ENCODE assay signal across 26 cellular contexts in the genomic region with DNA sequence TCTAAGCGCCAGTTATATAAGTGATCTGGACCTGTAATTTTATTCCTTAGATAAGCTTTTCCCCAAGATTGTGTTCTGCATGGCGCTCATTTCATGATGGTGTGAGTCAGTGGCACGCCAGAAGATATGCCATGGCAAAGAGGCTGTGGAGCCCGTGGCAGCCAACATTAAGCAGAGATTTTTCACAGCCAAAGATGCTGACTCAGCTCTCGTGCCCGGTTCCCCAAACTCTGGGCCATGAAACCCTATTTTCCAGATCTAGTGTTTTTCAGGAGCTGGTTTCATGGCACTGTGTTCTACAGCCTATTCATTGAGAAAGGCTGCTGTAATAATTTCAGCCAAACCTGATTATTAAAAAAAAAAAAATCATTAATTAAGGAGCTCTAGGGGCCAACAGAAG. TPM values are rescaled to one million over a fixed set of nuclear protein-coding genes. Genes with fewer than 3 reads are reported as not detected.
"Had no signal": no experiment of that assay in that cellular context is flagged by ENCODE, and none has a peak within 500 bp of the region (broad histone marks: within the 10 kb centered on the region; RNA-seq: fewer than 3 reads in every experiment).

No MANE protein-coding gene starts in this region.

- FAIRE-seq: islet of Langerhans had no signal

- DNase-seq: activated CD4-positive, alpha-beta T cell treated with anti-CD3 and anti-CD28 coated beads, Interleukin-2, amount 50 U/mL, for 1 hour; activated CD8-positive, alpha-beta memory T cell treated with anti-CD3 and anti-CD28 coated beads, Interleukin-2, amount 50 U/mL, for 4 hours; activated effector memory CD4-positive, alpha-beta T cell treated with Interleukin-2 at 50 U/mL for 16 hours; activated naive CD4-positive, alpha-beta T cell treated with anti-CD3 and anti-CD28 coated beads, Interleukin-2, amount 50 U/mL, for 16 hours; activated T-cell treated with anti-CD3 and anti-CD28 coated beads, Interleukin-2, amount 50 U/mL, for 48 hours; cerebellar nuclear complex; effector CD4-positive, alpha-beta T cell; foreskin fibroblast; hippocampal formation; midbrain; naive thymus-derived CD4-positive, alpha-beta T cell; ovary; stimulated activated CD4-positive, alpha-beta T cell treated with anti-CD3 and anti-CD28 coated beads, Interleukin-12 subunit alpha, Interleukin-12 subunit beta, amount 100 ng/mL, for 4 hours; stimulated activated CD4-positive, alpha-beta T cell treated with anti-CD3 and anti-CD28 coated beads, Interleukin-1b, Interleukin-23, amount 100 ng/mL, for 48 hours; stimulated activated naive CD4-positive, alpha-beta T cell treated with Interleukin-2 at 50 U/mL for 16 hours had no signal

- H2AFZ ChIP-seq: neural progenitor cell had no signal

- H3K27ac ChIP-seq: ascending aorta, neural progenitor cell, ovary, thyroid gland had no signal

- H3K9me3 ChIP-seq: ovary, thyroid gland had no signal

- ATAC-seq: activated CD4-positive, CD25-positive, alpha-beta regulatory T cell treated with anti-CD3 and anti-CD28 coated beads, Interleukin-2, amount 50 U/mL, for 24 hours; left lobe of liver; naive thymus-derived CD4-positive, alpha-beta T cell had no signal

- H3K4me2 ChIP-seq: neural progenitor cell had no signal

- H3K27me3 ChIP-seq: ascending aorta, neural progenitor cell, ovary, thyroid gland had no signal

- H3K4me3 ChIP-seq: ascending aorta, neural progenitor cell, ovary, thyroid gland had no signal

- H3K36me3 ChIP-seq: ascending aorta, neural progenitor cell, ovary, thyroid gland had no signal

RNA-seq across cellular contexts. Expression of a gene that starts 15.4 kb away (rescaled TPM):
- total RNA-seq: ascending aorta; glomerular endothelial cell; mammary epithelial cell; naive thymus-derived CD4-positive, alpha-beta T cell; ovary; pulmonary artery endothelial cell; subcutaneous adipose tissue; thyroid gland; urinary bladder had no signal
- polyA plus RNA-seq: mammary epithelial cell; naive thymus-derived CD4-positive, alpha-beta T cell; ovary had no signal
